Comparison of ENCODE assay signal across 22 cellular contexts in the genomic region with DNA sequence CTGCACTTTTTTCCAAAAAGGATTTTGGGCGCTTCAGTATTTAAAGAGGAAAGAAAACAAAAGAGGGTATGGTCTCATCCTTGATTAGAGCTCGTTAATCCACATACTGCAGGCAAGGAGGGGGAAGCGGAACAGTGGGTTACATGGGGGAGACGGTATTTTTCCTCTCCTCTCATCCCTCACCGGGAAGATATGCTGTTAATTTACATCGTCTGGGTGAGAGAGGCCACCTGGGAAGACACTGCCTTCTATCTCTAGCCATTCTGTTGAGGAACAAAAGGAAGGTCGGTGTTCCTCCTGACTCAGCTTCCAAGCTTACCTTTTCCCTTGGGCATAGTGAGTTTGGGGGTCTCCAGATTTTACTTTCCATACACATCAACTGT. TPM values are rescaled to one million over a fixed set of nuclear protein-coding genes. Genes with fewer than 3 reads are reported as not detected.
DNase-seq lines count a peak whose midpoint lies in the region; ATAC-seq and TF ChIP-seq lines count a peak whose summit lies in the region.
"Had no signal": no experiment of that assay in that cellular context is flagged by ENCODE, and none has a peak within 500 bp of the region (broad histone marks: within the 10 kb centered on the region; RNA-seq: fewer than 3 reads in every experiment).

No MANE protein-coding gene starts in this region.

- TF ChIP-seq POLR2A in vagina (IDR thresholded peaks at IDR 0.05) = no peak

- CTCF ChIA-PET in activated CD8-positive, alpha-beta memory T cell treated with anti-CD3 and anti-CD28 coated beads, Interleukin-2, amount 10 ng/mL, durations not matched to agents 7 days and 5 days (lab: Charles Lee) = interaction anchor here (9.9 kb wide), 1 partner anchor 95 kb away, joined by 120 read pairs; no protein-coding TSS in a partner anchor

- H3K27ac ChIP-seq in endodermal cell (ENCODE audit: low read depth, low read length) (no peak overlapping the region), vagina (peak overlapping the region; percentile 78)
- H3K27ac ChIP-seq: Peyer's patch had no signal

- no peak overlapping the region for H3K9ac ChIP-seq in endodermal cell (ENCODE audit: extremely low read depth, low read length, poor library complexity, severe bottlenecking)

- 41 to 81% methylated on average over 3 to 7 of the region's 7 CpGs for WGBS in endodermal cell (ENCODE audit: insufficient coverage in 1 of 2, insufficient read length in 1 of 2), 2 experiments

- TF ChIP-seq CTCF in endodermal cell (conservative IDR thresholded peaks at IDR 0.05) (no peak), osteocyte (IDR thresholded peaks at IDR 0.05) (no peak), vagina (IDR thresholded peaks at IDR 0.05) (no peak)

- peaks cover 8% of the 10 kb centered on the region for H3K27me3 Mint-ChIP-seq in activated CD8-positive, alpha-beta memory T cell treated with anti-CD3 and anti-CD28 coated beads, Interleukin-2, amount 10 ng/mL, durations not matched to agents 7 days and 5 days
- H3K27me3 Mint-ChIP-seq in endodermal cell (ENCODE audit: insufficient read depth) = peaks cover 19% of the 10 kb centered on the region
- H3K27me3 Mint-ChIP-seq in osteocyte (ENCODE audit: unreplicated experiment) = no peaks in the 10 kb centered on the region
- H3K27me3 Mint-ChIP-seq: B cell had no signal

- no peaks in the 10 kb centered on the region for H3K9me3 Mint-ChIP-seq in activated CD8-positive, alpha-beta memory T cell treated with anti-CD3 and anti-CD28 coated beads, Interleukin-2, amount 10 ng/mL, durations not matched to agents 7 days and 5 days (ENCODE audit: low read depth)
- H3K9me3 Mint-ChIP-seq in endodermal cell (no peaks in the 10 kb centered on the region), osteocyte (ENCODE audit: unreplicated experiment) (no peaks in the 10 kb centered on the region)
- H3K9me3 Mint-ChIP-seq: H9 had no signal

- peaks cover 5% of the 10 kb centered on the region for H3K4me1 Mint-ChIP-seq in activated CD8-positive, alpha-beta memory T cell treated with anti-CD3 and anti-CD28 coated beads, Interleukin-2, amount 10 ng/mL, durations not matched to agents 7 days and 5 days
- H3K4me1 Mint-ChIP-seq in endodermal cell = peaks cover 13% of the 10 kb centered on the region
- peaks cover 3% of the 10 kb centered on the region for H3K4me1 Mint-ChIP-seq in osteocyte (ENCODE audit: unreplicated experiment)

- no peaks in the 10 kb centered on the region for H3K9me3 ChIP-seq in endodermal cell (ENCODE audit: control insufficient read depth, low read length)
- H3K9me3 ChIP-seq in vagina = no peaks in the 10 kb centered on the region
- H3K9me3 ChIP-seq: Peyer's patch had no signal

- no peaks in the 10 kb centered on the region for H3K36me3 Mint-ChIP-seq in activated CD8-positive, alpha-beta memory T cell treated with anti-CD3 and anti-CD28 coated beads, Interleukin-2, amount 10 ng/mL, durations not matched to agents 7 days and 5 days
- H3K36me3 Mint-ChIP-seq in endodermal cell (ENCODE audit: low read depth) = peaks cover 26% of the 10 kb centered on the region
- H3K36me3 Mint-ChIP-seq in osteocyte (ENCODE audit: unreplicated experiment) = no peaks in the 10 kb centered on the region

- H3K4me3 ChIP-seq in endodermal cell (ENCODE audit: low read length) (no peak overlapping the region), vagina (no peak overlapping the region)
- H3K4me3 ChIP-seq: K562, Peyer's patch had no signal

- H3K36me3 ChIP-seq in endodermal cell (ENCODE audit: control insufficient read depth, insufficient read depth, low read length) (peaks cover 25% of the 10 kb centered on the region), vagina (peaks cover 0 to 14% of the 10 kb centered on the region in 2 donors)

- H3K4me1 ChIP-seq in endodermal cell (ENCODE audit: control insufficient read depth, insufficient read depth, low read length) (peaks cover 5% of the 10 kb centered on the region), vagina (peaks cover 54% of the 10 kb centered on the region)

- intact Hi-C loops in vagina (cut with DNase I) = no loop called here

- no peak overlapping the region for H3K4me3 Mint-ChIP-seq in activated CD8-positive, alpha-beta memory T cell treated with anti-CD3 and anti-CD28 coated beads, Interleukin-2, amount 10 ng/mL, durations not matched to agents 7 days and 5 days
- H3K4me3 Mint-ChIP-seq in endodermal cell (no peak overlapping the region), osteocyte (ENCODE audit: unreplicated experiment) (no peak overlapping the region)
- H3K4me3 Mint-ChIP-seq: B cell, H9 had no signal

- no peak overlapping the region for H3K27ac Mint-ChIP-seq in activated CD8-positive, alpha-beta memory T cell treated with anti-CD3 and anti-CD28 coated beads, Interleukin-2, amount 10 ng/mL, durations not matched to agents 7 days and 5 days
- H3K27ac Mint-ChIP-seq in endodermal cell (peak overlapping the region; percentile 56), osteocyte (ENCODE audit: unreplicated experiment) (no peak overlapping the region)
- H3K27ac Mint-ChIP-seq: B cell had no signal

- H3K27me3 ChIP-seq in endodermal cell (ENCODE audit: control insufficient read depth, insufficient read depth, low read length, poor library complexity, severe bottlenecking) (peaks cover 13% of the 10 kb centered on the region), vagina (no peaks in the 10 kb centered on the region)
- H3K27me3 ChIP-seq: Peyer's patch had no signal

- peak; percentile 23 for DNase-seq in activated CD8-positive, alpha-beta memory T cell treated with anti-CD3 and anti-CD28 coated beads, Interleukin-2, amount 10 ng/mL, durations not matched to agents 7 days and 5 days
- DNase-seq in activated CD8-positive, alpha-beta memory T cell treated with anti-CD3 and anti-CD28 coated beads, Interleukin-2, amount 50 U/mL, for 48 hours = no peak
- DNase-seq in endodermal cell (no peak), osteocyte (ENCODE audit: extremely low spot score, unreplicated experiment) (peak; percentile 13), vagina (ENCODE audit: extremely low spot score in 2 of 2) (peak in 1 of 2 donors; percentile 71), activated gamma-delta T cell treated with Interleukin-2 at 50 U/mL for 16 hours (no peak)
- DNase-seq: 8988T; DMS 273 treated with DMSO at 0.1 percent for 48 hours; DND-41; H9; NCI-H1105 treated with DMSO at 0.1 percent for 48 hours; NCI-H1694; NCI-H2081 treated with DMSO at 0.1 percent for 48 hours; NCI-H510A; NCI-H748 treated with DMSO at 0.1 percent for 48 hours; NK-92 treated with Interleukin-12 subunit alpha and Interleukin-12 subunit beta, amount 100 ng/mL, for 24 hours; Right ventricle myocardium superior had no signal

- ATAC-seq in activated CD8-positive, alpha-beta memory T cell treated with anti-CD3 and anti-CD28 coated beads, Interleukin-2, amount 10 ng/mL, durations not matched to agents 7 days and 5 days = no peak
- ATAC-seq in GM21381 (IDR thresholded peaks at IDR 0.05; ENCODE audit: unreplicated experiment) (no peak), HG03354 (IDR thresholded peaks at IDR 0.05; ENCODE audit: poor library complexity, severe bottlenecking, unreplicated experiment) (no peak)
- ATAC-seq: K562 had no signal

RNA-seq across cellular contexts. Expression of a gene that starts 52.3 kb away (rescaled TPM):
- total RNA-seq in activated CD8-positive, alpha-beta memory T cell treated with anti-CD3 and anti-CD28 coated beads, Interleukin-2, amount 10 ng/mL, durations not matched to agents 7 days and 5 days = 10 to 100 TPM; 14.1 to 19.1 TPM
- 10 to 100 TPM; 68.0 to 88.9 TPM for total RNA-seq in endodermal cell
- 62.2 TPM for polyA plus RNA-seq in endodermal cell (2013, experiment 1 of 2)
- 51.6 TPM for polyA plus RNA-seq in endodermal cell (2013, experiment 2 of 2)
- 9.0 and 9.2 TPM in 2 replicates for total RNA-seq in osteocyte
- 128 TPM for total RNA-seq in vagina

Comparison
In these comparisons a context has a peak if more than half of its experiments do, and no peak if none do; other contexts are left out.
1. DNase-seq: peak in activated CD8-positive, alpha-beta memory T cell treated with anti-CD3 and anti-CD28 coated beads, Interleukin-2, amount 10 ng/mL, durations not matched to agents 7 days and 5 days (single experiment) and osteocyte (single experiment); none in activated CD8-positive, alpha-beta memory T cell treated with anti-CD3 and anti-CD28 coated beads, Interleukin-2, amount 50 U/mL, for 48 hours (single experiment), endodermal cell (single experiment) and activated gamma-delta T cell treated with Interleukin-2 at 50 U/mL for 16 hours (single experiment).